ENCODE assay signal across 1 cellular context in genomic region chr3:48473617-48473952, GRCh38.
TF ChIP-seq lines count a peak whose summit lies in the region.

No MANE protein-coding gene starts in this region.

TF ChIP-seq in endothelial cell of umbilical vein, 7 proteins besides CTCF, POLR2A, EP300 and RAD21:
- TF ChIP-seq MAX (IDR thresholded peaks at IDR 0.05; ENCODE audit: insufficient read depth, insufficient read length): no peak
- no peak for TF ChIP-seq EZH2 (IDR thresholded peaks at IDR 0.05; ENCODE audit: borderline replicate concordance, low read depth, low read length, severe bottlenecking)
- TF ChIP-seq JUN (IDR thresholded peaks at IDR 0.05; ENCODE audit: borderline replicate concordance, insufficient read depth, insufficient read length, low read depth): no peak
- no peak for TF ChIP-seq GATA2 (IDR thresholded peaks at IDR 0.05; ENCODE audit: insufficient read depth, insufficient read length, low read depth, low read length)
- no peak for TF ChIP-seq MYC (IDR thresholded peaks at IDR 0.05; ENCODE audit: low read depth, low read length)
- TF ChIP-seq FOS (IDR thresholded peaks at IDR 0.05; ENCODE audit: borderline replicate concordance, insufficient read depth, low read length): no peak
- no peak for TF ChIP-seq POLR2AphosphoS5 (IDR thresholded peaks at IDR 0.05; ENCODE audit: insufficient read depth, low read depth, low read length)
